ENCODE assay signal across 32 cellular contexts in the genomic region with DNA sequence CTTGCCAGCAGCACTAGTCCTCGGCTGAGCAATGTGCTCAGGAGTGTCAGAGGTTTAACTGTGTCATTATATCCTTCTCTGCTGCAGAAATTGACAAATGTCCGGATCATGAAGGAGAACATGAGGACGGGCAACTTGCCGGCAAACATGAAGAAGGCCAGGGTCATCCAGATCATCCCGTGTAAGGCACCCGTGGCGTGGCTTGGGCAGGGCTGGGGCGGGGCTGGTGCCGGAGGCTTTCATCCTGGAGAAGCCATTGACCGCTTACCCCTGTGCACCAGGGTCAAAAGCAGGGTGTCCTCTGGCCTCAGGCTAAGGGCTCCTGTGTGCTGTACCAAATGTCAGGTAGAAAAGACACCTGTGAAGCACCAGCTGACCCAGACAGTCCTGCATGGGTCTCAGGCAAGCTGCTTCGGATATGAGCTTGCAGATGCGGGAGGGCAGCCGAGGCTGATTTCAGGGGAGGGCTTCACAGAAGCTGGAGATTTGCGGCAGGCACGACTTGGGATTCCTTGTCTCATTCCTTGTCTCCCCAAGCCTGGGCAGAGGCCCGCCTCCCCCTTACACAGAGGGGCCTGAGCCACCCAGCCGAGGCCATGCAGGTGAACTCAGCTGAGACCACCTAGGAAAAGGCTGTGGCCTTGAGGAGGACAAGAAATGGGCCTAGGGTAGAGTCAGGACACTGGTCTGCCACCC. TPM values are rescaled to one million over a fixed set of nuclear protein-coding genes. Genes with fewer than 3 reads are reported as not detected.
DNase-seq lines count a peak whose midpoint lies in the region; ATAC-seq and TF ChIP-seq lines count a peak whose summit lies in the region.
"Had no signal": no experiment of that assay in that cellular context is flagged by ENCODE, and none has a peak within 500 bp of the region (broad histone marks: within the 10 kb centered on the region; RNA-seq: fewer than 3 reads in every experiment).

No MANE protein-coding gene starts in this region.

- 88 to 89% methylated on average over 17 of the region's 17 CpGs for WGBS in sigmoid colon, 2 donors

- peaks cover 62 to 87% (median 72%) of the 10 kb centered on the region in 10 experiments for H3K4me1 ChIP-seq in BLaER1 treated with 17β-estradiol and CSF1 and Interleukin-3, amounts not matched to agents 10 nM and 100 nM
- H3K4me1 ChIP-seq in Peyer's patch, result peaks cover 0 to 4% (median 2%) of the 10 kb centered on the region in 4 donors
- peaks cover 0 to 3% (median 0%) of the 10 kb centered on the region in 4 donors for H3K4me1 ChIP-seq in sigmoid colon
- H3K4me1 ChIP-seq: Caco-2, right atrium auricular region had no signal

- peaks cover 95 to 100% (median 99%) of the 10 kb centered on the region in 11 experiments for H3K36me3 ChIP-seq in BLaER1 treated with 17β-estradiol and CSF1 and Interleukin-3, amounts not matched to agents 10 nM and 100 nM
- H3K36me3 ChIP-seq in Peyer's patch (peaks cover 0 to 88% (median 0%) of the 10 kb centered on the region in 3 donors), sigmoid colon (peaks cover 0 to 45% (median 2%) of the 10 kb centered on the region in 4 donors)

- intact Hi-C loops in sigmoid colon (cut with DNase I), result no loop called here

- H3K9me3 ChIP-seq in BLaER1 treated with 17β-estradiol and CSF1 and Interleukin-3, amounts not matched to agents 10 nM and 100 nM (replicated peaks in 1 of 11), result no peaks in the 10 kb centered on the region
- no peaks in the 10 kb centered on the region for H3K9me3 ChIP-seq in Peyer's patch
- H3K9me3 ChIP-seq in sigmoid colon, result no peaks in the 10 kb centered on the region
- H3K9me3 ChIP-seq: Caco-2, heart right ventricle, lower lobe of right lung, mucosa of descending colon, right atrium auricular region, stomach had no signal

- DNase-seq in Peyer's patch (peak in 2 of 3 donors; percentile 14 to 36), left lobe of liver (ENCODE audit: low spot score) (peak; percentile 35), sigmoid colon (peak; percentile 66)
- DNase-seq: activated CD4-positive, alpha-beta T cell treated with anti-CD3 and anti-CD28 coated beads, Interleukin-2, amount 50 U/mL, for 48 hours; activated CD8-positive, alpha-beta memory T cell treated with anti-CD3 and anti-CD28 coated beads, Interleukin-2, amount 50 U/mL, for 48 hours; activated naive CD8-positive, alpha-beta T cell treated with anti-CD3 and anti-CD28 coated beads, Interleukin-2, amount 50 U/mL, for 24 hours; C1 segment of cervical spinal cord; caudate nucleus; DMS53; foreskin melanocyte; heart right ventricle; kidney glomerular epithelial cell; lower lobe of right lung; MM.1S; mucosa of descending colon; NCI-H1417 treated with DMSO at 0.1 percent for 48 hours; NCI-H2081 treated with DMSO at 0.1 percent for 48 hours; NCI-H226; NCI-H69; PC-9; SHP77; stimulated activated CD4-positive, alpha-beta T cell treated with anti-CD3 and anti-CD28 coated beads, Interleukin-2, amount 100 ng/mL, for 24 hours; stimulated activated CD8-positive, alpha-beta memory T cell treated with anti-CD3 and anti-CD28 coated beads, Interleukin-4, amount 100 ng/mL, for 48 hours; stomach; T-helper 17 cell had no signal

- TF ChIP-seq EP300 in sigmoid colon (IDR thresholded peaks at IDR 0.05), result no peak

- ATAC-seq in left lobe of liver (no peak), HG03457 (IDR thresholded peaks at IDR 0.05; ENCODE audit: unreplicated experiment) (no peak), GM21723 (IDR thresholded peaks at IDR 0.05; ENCODE audit: unreplicated experiment) (no peak), HG02588 (IDR thresholded peaks at IDR 0.05; ENCODE audit: unreplicated experiment) (no peak)
- ATAC-seq: activated naive CD8-positive, alpha-beta T cell treated with anti-CD3 and anti-CD28 coated beads, Interleukin-2, amount 50 U/mL, for 24 hours; lower lobe of right lung; mucosa of descending colon; T-helper 17 cell had no signal

- H3K27ac ChIP-seq in BLaER1 treated with 17β-estradiol and CSF1 and Interleukin-3, amounts not matched to agents 10 nM and 100 nM, result peak overlapping the region; percentile 29 to 68 (median 49); a peak in 18 of 22 replicates
- H3K27ac ChIP-seq in Peyer's patch, result no peak overlapping the region
- no peak overlapping the region for H3K27ac ChIP-seq in sigmoid colon
- H3K27ac ChIP-seq: lower lobe of right lung, PC-9, right atrium auricular region, stomach had no signal

- H3K4me2 ChIP-seq in BLaER1 treated with 17β-estradiol and CSF1 and Interleukin-3, amounts not matched to agents 10 nM and 100 nM, result peak overlapping the region in 8 of 11 experiments; percentile 1 to 46 (median 26); a peak in 8 of 22 replicates
- H3K4me2 ChIP-seq: PC-9 had no signal

- no peaks in the 10 kb centered on the region for H3K27me3 ChIP-seq in BLaER1 treated with 17β-estradiol and CSF1 and Interleukin-3, amounts not matched to agents 10 nM and 100 nM
- H3K27me3 ChIP-seq in Peyer's patch (no peaks in the 10 kb centered on the region), sigmoid colon (no peaks in the 10 kb centered on the region)
- H3K27me3 ChIP-seq: dorsolateral prefrontal cortex, heart right ventricle, right atrium auricular region, stomach had no signal

- peaks cover 6 to 81% (median 63%) of the 10 kb centered on the region in 11 experiments; a peak in 20 of 22 replicates for H4K20me1 ChIP-seq in BLaER1 treated with 17β-estradiol and CSF1 and Interleukin-3, amounts not matched to agents 10 nM and 100 nM

- H3K9ac ChIP-seq in BLaER1 treated with 17β-estradiol and CSF1 and Interleukin-3, amounts not matched to agents 10 nM and 100 nM, result peak overlapping the region; percentile 31 to 60 (median 41); a peak in 17 of 22 replicates

- H3K4me3 ChIP-seq in BLaER1 treated with 17β-estradiol and CSF1 and Interleukin-3, amounts not matched to agents 10 nM and 100 nM, result no peak overlapping the region; a peak in 1 of 20 replicates
- H3K4me3 ChIP-seq in Peyer's patch, result no peak overlapping the region
- H3K4me3 ChIP-seq in sigmoid colon, result no peak overlapping the region
- H3K4me3 ChIP-seq: dorsolateral prefrontal cortex, heart right ventricle, lower lobe of right lung, mucosa of descending colon, PC-9, right atrium auricular region, stomach had no signal

- TF ChIP-seq CTCF in Peyer's patch (IDR thresholded peaks at IDR 0.05) (no peak), sigmoid colon (IDR thresholded peaks at IDR 0.05) (no peak)

- no peak for TF ChIP-seq POLR2A in Peyer's patch (IDR thresholded peaks at IDR 0.05)
- no peak for TF ChIP-seq POLR2A in sigmoid colon (IDR thresholded peaks at IDR 0.05)

RNA-seq across cellular contexts. Expression of a gene that starts 55.4 kb away (rescaled TPM):
- total RNA-seq in Peyer's patch (10 to 100 TPM; 11.9 to 74.3 (median 18.9) TPM), left lobe of liver (0.70 TPM), sigmoid colon (1 to 10 TPM in 2 of 4 donors, under 1 TPM in 2; 0.49 to 2.0 (median 1.2) TPM)
- polyA plus RNA-seq in sigmoid colon, result 10 to 100 TPM in 1 of 3 donors, 1 to 10 TPM in 1, under 1 TPM in 1; 0.60 to 29.0 (median 1.2) TPM

Comparison
In these comparisons a context has a peak if more than half of its experiments do, and no peak if none do; other contexts are left out.
1. H3K27ac ChIP-seq: peak in BLaER1 treated with 17β-estradiol and CSF1 and Interleukin-3, amounts not matched to agents 10 nM and 100 nM (11 of 11); none in Peyer's patch (0 of 4) and sigmoid colon (0 of 4).
2. Peak in every context shown above with its lines, with median percentiles within 50 percentile points of each other: DNase-seq.